13 cellular contexts compared by ENCODE assay signal in genomic region chr17:27878776-27879562, GRCh38. TPM values are rescaled to one million over a fixed set of nuclear protein-coding genes. Genes with fewer than 3 reads are reported as not detected.
DNase-seq lines count a peak whose midpoint lies in the region; ATAC-seq and TF ChIP-seq lines count a peak whose summit lies in the region.
"Had no signal": no experiment of that assay in that cellular context is flagged by ENCODE, and none has a peak within 500 bp of the region (broad histone marks: within the 10 kb centered on the region; RNA-seq: fewer than 3 reads in every experiment).

No MANE protein-coding gene starts in this region.

- DNase-seq in DMS53 (lab: John Stamatoyannopoulos, UW) (peak; percentile 65), DMS53 treated with DMSO at 0.1 percent for 48 hours (lab: John Stamatoyannopoulos, UW; ENCODE audit: unreplicated experiment) (no peak), NCI-H524 (lab: John Stamatoyannopoulos, UW) (peak; percentile 84 to 93), activated T-helper 1 cell treated with Interleukin-2 at 50 U/mL for 16 hours (ENCODE audit: low read depth) (peak; percentile 15), GM19240 (ENCODE audit: insufficient read length, low spot score) (no peak), uterus (no peak)
- peak; percentile 69 for DNase-seq in stimulated activated CD4-positive, alpha-beta T cell treated with anti-CD3 and anti-CD28 coated beads, Interleukin-15, amount 100 ng/mL, for 24 hours
- DNase-seq: HFFc6, lower lobe of right lung, RPMI8226 had no signal

- no peaks in the 10 kb centered on the region for H3K27me3 ChIP-seq in uterus
- H3K27me3 ChIP-seq: gastroesophageal sphincter had no signal

- H3K4me3 ChIP-seq in uterus: no peak overlapping the region
- H3K4me3 ChIP-seq: A549, gastroesophageal sphincter, lower lobe of right lung had no signal

- H3K27ac ChIP-seq in uterus: no peak overlapping the region
- H3K27ac ChIP-seq: A549, gastroesophageal sphincter, lower lobe of right lung had no signal

- intact Hi-C loops in uterus (cut with DNase I; ENCODE audit: low total_unique reads): loop anchor here (10.0 kb wide), 1 partner anchor 74 kb away; the partner anchor contains the start of gene NOS2

- H3K36me3 ChIP-seq in uterus: no peaks in the 10 kb centered on the region

- no peak for TF ChIP-seq CTCF in uterus (IDR thresholded peaks at IDR 0.05)

- ATAC-seq in GM21717 (IDR thresholded peaks at IDR 0.05; ENCODE audit: unreplicated experiment): no peak
- ATAC-seq: gastroesophageal sphincter had no signal

- no peaks in the 10 kb centered on the region for H3K9me3 ChIP-seq in uterus
- H3K9me3 ChIP-seq: A549, gastroesophageal sphincter, lower lobe of right lung had no signal

- H3K4me1 ChIP-seq in uterus: no peaks in the 10 kb centered on the region
- H3K4me1 ChIP-seq: A549, gastroesophageal sphincter, lower lobe of right lung had no signal

- no peak for TF ChIP-seq POLR2A in uterus (IDR thresholded peaks at IDR 0.05)

RNA-seq across cellular contexts. Expression of gene LYRM9, which starts 14.2 kb away (rescaled TPM):
- 10 to 100 TPM in 3 of 4 donors, 1 to 10 TPM in 1; 3.3 to 31.4 (median 25.6) TPM for total RNA-seq in uterus

Comparison
In these comparisons a context has a peak if more than half of its experiments do, and no peak if none do; other contexts are left out.
1. DNase-seq: peak in DMS53 (single experiment), NCI-H524 (2 of 2), activated T-helper 1 cell treated with Interleukin-2 at 50 U/mL for 16 hours (single experiment) and stimulated activated CD4-positive, alpha-beta T cell treated with anti-CD3 and anti-CD28 coated beads, Interleukin-15, amount 100 ng/mL, for 24 hours (single experiment); none in DMS53 treated with DMSO at 0.1 percent for 48 hours (single experiment), GM19240 (single experiment) and uterus (0 of 2).